In the genomic region with DNA sequence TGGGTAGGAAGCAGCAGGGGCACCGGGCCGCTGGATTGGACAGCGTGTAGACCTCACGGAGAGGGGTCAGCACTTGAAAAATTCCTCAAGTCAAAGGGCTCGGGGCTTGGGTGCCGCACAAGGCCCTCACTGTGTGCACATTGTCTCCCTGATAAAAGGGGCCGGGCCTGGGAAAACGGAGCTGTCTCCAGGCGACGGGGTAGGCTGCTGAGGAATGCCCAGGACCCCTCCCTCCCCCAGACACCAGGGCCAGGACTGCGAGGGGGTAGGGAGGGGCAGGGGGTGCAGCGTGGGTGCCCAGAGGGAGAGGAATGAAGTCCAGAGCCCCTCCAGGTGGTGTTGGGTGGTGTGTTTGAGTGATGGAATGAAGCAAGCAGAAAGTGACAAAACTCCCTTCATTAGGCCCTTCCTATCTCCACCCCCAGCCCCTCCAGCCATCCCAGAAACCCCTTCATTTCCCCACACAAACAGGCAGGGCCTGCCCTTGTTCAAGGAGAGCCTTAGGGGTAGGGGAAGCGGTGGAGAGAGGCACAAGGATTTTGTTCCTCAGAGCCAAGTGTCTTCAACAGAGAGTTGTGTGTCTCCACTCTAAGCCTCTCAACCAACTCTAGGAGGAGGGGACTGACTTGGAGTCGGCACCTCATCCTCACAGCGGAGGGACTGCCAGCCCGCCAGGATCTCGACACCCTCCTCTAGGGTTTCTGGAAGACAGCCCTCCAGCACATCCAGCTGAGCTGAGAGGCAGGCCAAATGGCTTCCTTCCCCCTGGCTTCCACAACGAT, we compare ENCODE assay signal across 1 cellular context.
TF ChIP-seq lines count a peak whose summit lies in the region.

No MANE protein-coding gene starts in this region.

TF ChIP-seq in H1, 55 proteins besides CTCF, POLR2A, EP300 and RAD21 (continued from another document):
- TF ChIP-seq, protein P1, sequence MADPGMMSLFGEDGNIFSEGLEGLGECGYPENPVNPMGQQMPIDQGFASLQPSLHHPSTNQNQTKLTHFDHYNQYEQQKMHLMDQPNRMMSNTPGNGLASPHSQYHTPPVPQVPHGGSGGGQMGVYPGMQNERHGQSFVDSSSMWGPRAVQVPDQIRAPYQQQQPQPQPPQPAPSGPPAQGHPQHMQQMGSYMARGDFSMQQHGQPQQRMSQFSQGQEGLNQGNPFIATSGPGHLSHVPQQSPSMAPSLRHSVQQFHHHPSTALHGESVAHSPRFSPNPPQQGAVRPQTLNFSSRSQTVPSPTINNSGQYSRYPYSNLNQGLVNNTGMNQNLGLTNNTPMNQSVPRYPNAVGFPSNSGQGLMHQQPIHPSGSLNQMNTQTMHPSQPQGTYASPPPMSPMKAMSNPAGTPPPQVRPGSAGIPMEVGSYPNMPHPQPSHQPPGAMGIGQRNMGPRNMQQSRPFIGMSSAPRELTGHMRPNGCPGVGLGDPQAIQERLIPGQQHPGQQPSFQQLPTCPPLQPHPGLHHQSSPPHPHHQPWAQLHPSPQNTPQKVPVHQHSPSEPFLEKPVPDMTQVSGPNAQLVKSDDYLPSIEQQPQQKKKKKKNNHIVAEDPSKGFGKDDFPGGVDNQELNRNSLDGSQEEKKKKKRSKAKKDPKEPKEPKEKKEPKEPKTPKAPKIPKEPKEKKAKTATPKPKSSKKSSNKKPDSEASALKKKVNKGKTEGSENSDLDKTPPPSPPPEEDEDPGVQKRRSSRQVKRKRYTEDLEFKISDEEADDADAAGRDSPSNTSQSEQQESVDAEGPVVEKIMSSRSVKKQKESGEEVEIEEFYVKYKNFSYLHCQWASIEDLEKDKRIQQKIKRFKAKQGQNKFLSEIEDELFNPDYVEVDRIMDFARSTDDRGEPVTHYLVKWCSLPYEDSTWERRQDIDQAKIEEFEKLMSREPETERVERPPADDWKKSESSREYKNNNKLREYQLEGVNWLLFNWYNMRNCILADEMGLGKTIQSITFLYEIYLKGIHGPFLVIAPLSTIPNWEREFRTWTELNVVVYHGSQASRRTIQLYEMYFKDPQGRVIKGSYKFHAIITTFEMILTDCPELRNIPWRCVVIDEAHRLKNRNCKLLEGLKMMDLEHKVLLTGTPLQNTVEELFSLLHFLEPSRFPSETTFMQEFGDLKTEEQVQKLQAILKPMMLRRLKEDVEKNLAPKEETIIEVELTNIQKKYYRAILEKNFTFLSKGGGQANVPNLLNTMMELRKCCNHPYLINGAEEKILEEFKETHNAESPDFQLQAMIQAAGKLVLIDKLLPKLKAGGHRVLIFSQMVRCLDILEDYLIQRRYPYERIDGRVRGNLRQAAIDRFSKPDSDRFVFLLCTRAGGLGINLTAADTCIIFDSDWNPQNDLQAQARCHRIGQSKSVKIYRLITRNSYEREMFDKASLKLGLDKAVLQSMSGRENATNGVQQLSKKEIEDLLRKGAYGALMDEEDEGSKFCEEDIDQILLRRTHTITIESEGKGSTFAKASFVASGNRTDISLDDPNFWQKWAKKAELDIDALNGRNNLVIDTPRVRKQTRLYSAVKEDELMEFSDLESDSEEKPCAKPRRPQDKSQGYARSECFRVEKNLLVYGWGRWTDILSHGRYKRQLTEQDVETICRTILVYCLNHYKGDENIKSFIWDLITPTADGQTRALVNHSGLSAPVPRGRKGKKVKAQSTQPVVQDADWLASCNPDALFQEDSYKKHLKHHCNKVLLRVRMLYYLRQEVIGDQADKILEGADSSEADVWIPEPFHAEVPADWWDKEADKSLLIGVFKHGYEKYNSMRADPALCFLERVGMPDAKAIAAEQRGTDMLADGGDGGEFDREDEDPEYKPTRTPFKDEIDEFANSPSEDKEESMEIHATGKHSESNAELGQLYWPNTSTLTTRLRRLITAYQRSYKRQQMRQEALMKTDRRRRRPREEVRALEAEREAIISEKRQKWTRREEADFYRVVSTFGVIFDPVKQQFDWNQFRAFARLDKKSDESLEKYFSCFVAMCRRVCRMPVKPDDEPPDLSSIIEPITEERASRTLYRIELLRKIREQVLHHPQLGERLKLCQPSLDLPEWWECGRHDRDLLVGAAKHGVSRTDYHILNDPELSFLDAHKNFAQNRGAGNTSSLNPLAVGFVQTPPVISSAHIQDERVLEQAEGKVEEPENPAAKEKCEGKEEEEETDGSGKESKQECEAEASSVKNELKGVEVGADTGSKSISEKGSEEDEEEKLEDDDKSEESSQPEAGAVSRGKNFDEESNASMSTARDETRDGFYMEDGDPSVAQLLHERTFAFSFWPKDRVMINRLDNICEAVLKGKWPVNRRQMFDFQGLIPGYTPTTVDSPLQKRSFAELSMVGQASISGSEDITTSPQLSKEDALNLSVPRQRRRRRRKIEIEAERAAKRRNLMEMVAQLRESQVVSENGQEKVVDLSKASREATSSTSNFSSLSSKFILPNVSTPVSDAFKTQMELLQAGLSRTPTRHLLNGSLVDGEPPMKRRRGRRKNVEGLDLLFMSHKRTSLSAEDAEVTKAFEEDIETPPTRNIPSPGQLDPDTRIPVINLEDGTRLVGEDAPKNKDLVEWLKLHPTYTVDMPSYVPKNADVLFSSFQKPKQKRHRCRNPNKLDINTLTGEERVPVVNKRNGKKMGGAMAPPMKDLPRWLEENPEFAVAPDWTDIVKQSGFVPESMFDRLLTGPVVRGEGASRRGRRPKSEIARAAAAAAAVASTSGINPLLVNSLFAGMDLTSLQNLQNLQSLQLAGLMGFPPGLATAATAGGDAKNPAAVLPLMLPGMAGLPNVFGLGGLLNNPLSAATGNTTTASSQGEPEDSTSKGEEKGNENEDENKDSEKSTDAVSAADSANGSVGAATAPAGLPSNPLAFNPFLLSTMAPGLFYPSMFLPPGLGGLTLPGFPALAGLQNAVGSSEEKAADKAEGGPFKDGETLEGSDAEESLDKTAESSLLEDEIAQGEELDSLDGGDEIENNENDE (IDR thresholded peaks at IDR 0.05; ENCODE audit: insufficient replicate concordance, low read length): no peak
- TF ChIP-seq RBBP5 (IDR thresholded peaks at IDR 0.05; ENCODE audit: borderline replicate concordance, low read depth, low read length) (no peak), BACH1 (IDR thresholded peaks at IDR 0.05; ENCODE audit: low read length) (no peak), SP4 (IDR thresholded peaks at IDR 0.05; ENCODE audit: low read length) (no peak), TAF7 (optimal IDR thresholded peaks at IDR 0.05; ENCODE audit: borderline replicate concordance, low read depth, low read length) (no peak)
